6 cellular contexts compared by ENCODE assay signal in the genomic region with DNA sequence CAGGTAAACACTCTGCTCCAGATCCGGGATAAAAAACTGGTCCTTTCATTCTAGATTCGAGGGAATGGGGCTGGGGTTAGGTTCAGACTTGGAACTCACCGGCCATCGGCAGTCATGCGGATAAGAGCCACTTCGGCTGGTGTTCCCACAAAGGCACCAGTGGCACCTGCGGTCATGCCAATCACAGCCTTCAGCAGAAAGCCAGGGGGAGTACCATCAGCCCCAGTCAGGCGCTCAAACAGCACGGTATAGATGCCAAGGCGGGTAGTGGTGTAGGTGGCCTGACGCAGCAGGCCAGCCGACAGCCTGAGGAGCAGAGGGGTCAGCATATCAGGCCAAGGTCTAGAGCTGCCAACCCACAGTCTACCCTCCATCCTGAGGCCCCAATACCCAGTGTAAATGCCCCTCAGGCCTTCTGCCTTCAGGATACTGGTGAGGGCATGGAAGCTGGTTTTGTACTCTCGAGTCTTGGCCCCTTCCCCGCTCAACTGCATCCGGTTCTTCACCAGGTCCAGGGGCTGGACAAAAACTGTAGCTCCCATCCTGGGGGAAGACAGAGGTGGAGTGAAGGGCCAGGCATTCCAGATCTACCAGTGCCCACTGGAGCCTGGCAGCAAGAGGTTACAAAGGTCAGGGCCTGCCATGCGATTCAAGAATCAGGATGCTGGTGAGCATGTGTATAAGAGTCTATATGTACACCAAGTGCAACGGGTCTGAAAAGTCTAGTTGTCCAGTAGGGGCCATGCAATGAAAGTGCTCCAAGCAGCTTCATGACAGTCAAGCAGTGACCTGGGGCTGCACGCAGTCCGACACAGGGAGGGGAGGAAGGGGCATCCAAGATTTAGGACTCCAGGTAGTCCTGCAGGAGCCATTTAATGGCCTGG. TPM values are rescaled to one million over a fixed set of nuclear protein-coding genes. Genes with fewer than 3 reads are reported as not detected.
DNase-seq lines count a peak whose midpoint lies in the region; ATAC-seq and TF ChIP-seq lines count a peak whose summit lies in the region.

No MANE protein-coding gene starts in this region.

- CTCF ChIA-PET in AG04449 (lab: Yijun Ruan, JAX): interaction anchor here (0.8 to 1.7 kb wide), 5 partner anchors 10 to 48 kb away, joined by 3 to 8 read pairs (median 4); no protein-coding TSS in a partner anchor

- no peaks in the 10 kb centered on the region for H3K36me3 Mint-ChIP-seq in glutamatergic neuron (ENCODE audit: unreplicated experiment)

- H3K4me1 ChIP-seq in NT2/D1 (ENCODE audit: insufficient read depth, insufficient read length): peaks cover 10% of the 10 kb centered on the region
- peaks cover 45% of the 10 kb centered on the region for H3K4me1 ChIP-seq in upper lobe of right lung

- intact Hi-C loops in upper lobe of right lung (cut with DNase I): no loop called here

- no peaks in the 10 kb centered on the region for H3K27me3 ChIP-seq in NT2/D1 (ENCODE audit: insufficient read depth, insufficient read length)
- H3K27me3 ChIP-seq in upper lobe of right lung: no peaks in the 10 kb centered on the region

- H3K9me3 ChIP-seq in NT2/D1 (ENCODE audit: insufficient read depth, low read length): no peaks in the 10 kb centered on the region
- H3K9me3 ChIP-seq in upper lobe of right lung: no peaks in the 10 kb centered on the region

- TF ChIP-seq CTCF in AG04449 (IDR thresholded peaks at IDR 0.05; ENCODE audit: insufficient read depth, low read length, missing control alignments): no peak
- no peak for TF ChIP-seq CTCF in glutamatergic neuron (IDR thresholded peaks at IDR 0.05; ENCODE audit: partially characterized antibody, unreplicated experiment)
- no peak for TF ChIP-seq CTCF in upper lobe of right lung (IDR thresholded peaks at IDR 0.05)

- peak overlapping the region; percentile 91 for H3K27ac Mint-ChIP-seq in glutamatergic neuron (ENCODE audit: unreplicated experiment)

- peak overlapping the region; percentile 92 for H3K4me3 ChIP-seq in AG04449 (ENCODE audit: low read depth, low read length)
- peak overlapping the region; percentile 91 for H3K4me3 ChIP-seq in NT2/D1 (ENCODE audit: insufficient read length, low read depth)
- peak overlapping the region; percentile 98 for H3K4me3 ChIP-seq in upper lobe of right lung

- peak overlapping the region; percentile 99 for H3K9ac ChIP-seq in NT2/D1 (ENCODE audit: insufficient read length, low read depth)

- peaks cover 65% of the 10 kb centered on the region for H3K36me3 ChIP-seq in NT2/D1 (ENCODE audit: insufficient read depth, insufficient read length, low read length)
- H3K36me3 ChIP-seq in upper lobe of right lung: peaks cover 34% of the 10 kb centered on the region

- POLR2A ChIA-PET in AG04449 (lab: Yijun Ruan, JAX): interaction anchor here (1.2 to 4.0 kb wide), 5 partner anchors 12 to 59 kb away, joined by 6 to 61 read pairs (median 7); partner anchors contain the start of genes CAMTA2, ENO3, INCA1 and KIF1C

- no peak for DNase-seq in AG04449 (ENCODE audit: low read depth, low spot score)
- no peak for DNase-seq in NT2/D1 (ENCODE audit: low read depth, low spot score)
- DNase-seq in glutamatergic neuron: no peak
- DNase-seq in upper lobe of right lung: no peak
- no peak for DNase-seq in NCI-H2227 treated with DMSO at 0.1 percent for 48 hours (lab: John Stamatoyannopoulos, UW)

- peak overlapping the region; percentile 91 for H3K27ac ChIP-seq in upper lobe of right lung

- peak overlapping the region; percentile 97 for H3K4me3 Mint-ChIP-seq in glutamatergic neuron (ENCODE audit: unreplicated experiment)

- ATAC-seq in upper lobe of right lung (no peak), HG03175 (IDR thresholded peaks at IDR 0.05; ENCODE audit: unreplicated experiment) (no peak)

- peaks cover 14% of the 10 kb centered on the region for H3K27me3 Mint-ChIP-seq in glutamatergic neuron (ENCODE audit: unreplicated experiment)

- peaks cover 14% of the 10 kb centered on the region for H3K4me1 Mint-ChIP-seq in glutamatergic neuron (ENCODE audit: low read depth, unreplicated experiment)

- peaks cover 8% of the 10 kb centered on the region for H3K9me3 Mint-ChIP-seq in glutamatergic neuron (ENCODE audit: unreplicated experiment)

RNA-seq across cellular contexts. Expression of gene SLC25A11, which starts 0.9 kb away (rescaled TPM):
- 72.2 TPM for total RNA-seq in glutamatergic neuron (ENCODE audit: unreplicated experiment)
- 55.0 TPM for total RNA-seq in upper lobe of right lung

RNA-seq across cellular contexts. Expression of gene RNF167, which starts 1.2 kb away (rescaled TPM):
- total RNA-seq in glutamatergic neuron (ENCODE audit: unreplicated experiment) (96.1 TPM), upper lobe of right lung (92.9 TPM)

RNA-seq across cellular contexts. Expression of gene GP1BA, which starts 6.8 kb away (rescaled TPM):
- total RNA-seq in glutamatergic neuron (ENCODE audit: unreplicated experiment) (0.47 TPM), upper lobe of right lung (0.55 TPM)

RNA-seq across cellular contexts. Expression of gene PFN1, which starts 9.4 kb away (rescaled TPM):
- total RNA-seq in glutamatergic neuron (ENCODE audit: unreplicated experiment) (356 TPM), upper lobe of right lung (457 TPM)

RNA-seq across cellular contexts. Expression of gene ENO3, which starts 12.0 kb away (rescaled TPM):
- total RNA-seq in glutamatergic neuron (ENCODE audit: unreplicated experiment): 62.1 TPM
- total RNA-seq in upper lobe of right lung: 8.6 TPM
